ENCODE assay signal across 16 cellular contexts in the genomic region with DNA sequence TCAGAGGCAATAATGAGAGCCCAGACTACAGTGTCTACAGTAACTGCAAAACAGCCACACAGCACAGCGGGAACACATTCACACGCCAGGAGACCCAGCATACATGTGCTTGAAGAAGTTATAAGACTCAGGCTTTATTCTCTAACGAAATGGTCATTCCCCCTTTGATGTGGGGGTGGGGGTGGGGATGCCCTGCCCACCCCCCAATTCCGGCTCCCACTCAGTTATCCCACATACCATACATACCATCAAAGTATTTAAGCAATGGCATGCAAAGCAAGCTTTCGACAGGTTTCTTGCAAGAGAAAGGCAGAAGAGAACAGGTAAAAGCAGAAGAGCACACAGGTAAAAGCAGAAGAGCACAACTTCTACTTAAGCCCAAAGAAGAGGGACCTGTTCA. TPM values are rescaled to one million over a fixed set of nuclear protein-coding genes. Genes with fewer than 3 reads are reported as not detected.
DNase-seq lines count a peak whose midpoint lies in the region; ATAC-seq, FAIRE-seq and TF ChIP-seq lines count a peak whose summit lies in the region.
"Had no signal": no experiment of that assay in that cellular context is flagged by ENCODE, and none has a peak within 500 bp of the region (broad histone marks: within the 10 kb centered on the region; RNA-seq: fewer than 3 reads in every experiment).

No MANE protein-coding gene starts in this region.

- peak overlapping the region; percentile 70 for H3K4me3 Mint-ChIP-seq in activated CD4-positive, alpha-beta T cell treated with anti-CD3 and anti-CD28 coated beads, Interleukin-2, amount 10 ng/mL, durations not matched to agents 24 days and 14 days
- H3K4me3 Mint-ChIP-seq in activated CD8-positive, alpha-beta T cell treated with anti-CD3 and anti-CD28 coated beads, Interleukin-2, amount 10 ng/mL, durations not matched to agents 7 days and 5 days: peak overlapping the region; percentile 85

- no peaks in the 10 kb centered on the region for H3K27me3 ChIP-seq in skeletal muscle tissue (ENCODE audit: control insufficient read depth in 3 of 3, insufficient read depth in 3 of 3, low read length in 3 of 3)

- no peak for ATAC-seq in activated CD8-positive, alpha-beta T cell treated with anti-CD3 and anti-CD28 coated beads, Interleukin-2, amount 10 ng/mL, durations not matched to agents 7 days and 5 days
- ATAC-seq in left colon: no peak
- ATAC-seq: heart left ventricle had no signal

- POLR2A ChIA-PET in activated CD8-positive, alpha-beta T cell treated with anti-CD3 and anti-CD28 coated beads, Interleukin-2, amount 10 ng/mL, durations not matched to agents 7 days and 5 days (lab: Charles Lee): no interaction called here

- H3K36me3 ChIP-seq in skeletal muscle tissue (ENCODE audit: control insufficient read depth in 3 of 3, insufficient read depth in 3 of 3, low read length in 3 of 3) (peaks cover 0 to 3% (median 3%) of the 10 kb centered on the region in 3 donors), kidney (ENCODE audit: control insufficient read depth in 1 of 2, insufficient read depth in 2 of 2, low read length in 2 of 2) (no peaks in the 10 kb centered on the region)

- H3K9me3 ChIP-seq in skeletal muscle tissue (ENCODE audit: control insufficient read depth in 3 of 3, low read length in 3 of 3): no peaks in the 10 kb centered on the region
- H3K9me3 ChIP-seq in kidney (ENCODE audit: control insufficient read depth in 1 of 2, low read length in 2 of 2): no peaks in the 10 kb centered on the region
- H3K9me3 ChIP-seq: HAP-1, heart left ventricle had no signal

- TF ChIP-seq CTCF in foreskin fibroblast (IDR thresholded peaks at IDR 0.05; ENCODE audit: low read depth, low read length) (no peak), kidney (IDR thresholded peaks at IDR 0.05; ENCODE audit: borderline replicate concordance, extremely low read depth, insufficient read depth) (no peak)

- H3K4me1 Mint-ChIP-seq in activated CD4-positive, alpha-beta T cell treated with anti-CD3 and anti-CD28 coated beads, Interleukin-2, amount 10 ng/mL, durations not matched to agents 24 days and 14 days: peaks cover 50% of the 10 kb centered on the region
- H3K4me1 Mint-ChIP-seq in activated CD8-positive, alpha-beta T cell treated with anti-CD3 and anti-CD28 coated beads, Interleukin-2, amount 10 ng/mL, durations not matched to agents 7 days and 5 days (ENCODE audit: low read depth): peaks cover 60% of the 10 kb centered on the region

- intact Hi-C loops in activated CD4-positive, alpha-beta T cell treated with anti-CD3 and anti-CD28 coated beads, Interleukin-2, amount 10 ng/mL, durations not matched to agents 24 days and 14 days (cut with micrococcal nuclease): no loop called here
- intact Hi-C loops in kidney (cut with DNase I) (no loop called here), left colon (cut with DNase I, micrococcal nuclease) (no loop called here)

- no peaks in the 10 kb centered on the region for H3K27me3 Mint-ChIP-seq in activated CD4-positive, alpha-beta T cell treated with anti-CD3 and anti-CD28 coated beads, Interleukin-2, amount 10 ng/mL, durations not matched to agents 24 days and 14 days
- H3K27me3 Mint-ChIP-seq in activated CD8-positive, alpha-beta T cell treated with anti-CD3 and anti-CD28 coated beads, Interleukin-2, amount 10 ng/mL, durations not matched to agents 7 days and 5 days (ENCODE audit: low read depth): no peaks in the 10 kb centered on the region

- H3K4me1 ChIP-seq in skeletal muscle tissue (ENCODE audit: control insufficient read depth in 3 of 3, insufficient read depth in 3 of 3, low read length in 3 of 3) (peaks cover 34 to 47% (median 35%) of the 10 kb centered on the region in 3 donors), kidney (ENCODE audit: control insufficient read depth in 1 of 2, insufficient read depth in 1 of 2, low read depth in 1 of 2, low read length in 2 of 2) (peaks cover 16 to 25% of the 10 kb centered on the region in 2 donors)

- no peaks in the 10 kb centered on the region for H3K9me3 Mint-ChIP-seq in activated CD4-positive, alpha-beta T cell treated with anti-CD3 and anti-CD28 coated beads, Interleukin-2, amount 10 ng/mL, durations not matched to agents 24 days and 14 days
- no peaks in the 10 kb centered on the region for H3K9me3 Mint-ChIP-seq in activated CD8-positive, alpha-beta T cell treated with anti-CD3 and anti-CD28 coated beads, Interleukin-2, amount 10 ng/mL, durations not matched to agents 7 days and 5 days (ENCODE audit: insufficient read depth)

- DNase-seq in activated CD4-positive, alpha-beta T cell treated with anti-CD3 and anti-CD28 coated beads, Interleukin-2, amount 10 ng/mL, durations not matched to agents 24 days and 14 days: no peak
- DNase-seq in activated CD4-positive, alpha-beta T cell treated with anti-CD3 and anti-CD28 coated beads, Interleukin-2, amount 50 U/mL, for 1 hour: no peak
- no peak for DNase-seq in activated CD8-positive, alpha-beta T cell treated with anti-CD3 and anti-CD28 coated beads, Interleukin-2, amount 10 ng/mL, durations not matched to agents 7 days and 5 days
- DNase-seq in foreskin fibroblast (no peak), kidney (no peak), left colon (no peak), Ammon's horn (ENCODE audit: low spot score) (no peak)
- DNase-seq: activated CD8-positive, alpha-beta memory T cell treated with anti-CD3 and anti-CD28 coated beads, Interleukin-2, amount 50 U/mL, for 48 hours; EL; heart left ventricle; NCI-H1092 treated with DMSO at 0.1 percent for 48 hours; stimulated activated naive CD4-positive, alpha-beta T cell treated with Interleukin-2 at 50 U/mL for 16 hours had no signal

- H3K9ac ChIP-seq in skeletal muscle tissue (ENCODE audit: low read depth in 1 of 3, low read length in 3 of 3) (peak overlapping the region in 1 of 3 donors; percentile 40), kidney (ENCODE audit: low read length in 2 of 2) (peak overlapping the region in 1 of 2 donors; percentile 15)

- H3K27ac ChIP-seq in skeletal muscle tissue (ENCODE audit: low read depth, low read length) (no peak overlapping the region), kidney (ENCODE audit: low read depth in 2 of 2, low read length in 2 of 2) (no peak overlapping the region)

- H3K4me3 ChIP-seq in foreskin fibroblast (ENCODE audit: low read depth in 1 of 2, low read length in 2 of 2) (peak overlapping the region; percentile 5 to 34), skeletal muscle tissue (ENCODE audit: low read length in 3 of 3) (peak overlapping the region in 2 of 3 donors; percentile 45 to 49), kidney (ENCODE audit: low read length in 2 of 2) (peak overlapping the region in 1 of 2 donors; percentile 17)
- H3K4me3 ChIP-seq: HAP-1 had no signal

- H3K27ac Mint-ChIP-seq in activated CD4-positive, alpha-beta T cell treated with anti-CD3 and anti-CD28 coated beads, Interleukin-2, amount 10 ng/mL, durations not matched to agents 24 days and 14 days: peak overlapping the region; percentile 58
- H3K27ac Mint-ChIP-seq in activated CD8-positive, alpha-beta T cell treated with anti-CD3 and anti-CD28 coated beads, Interleukin-2, amount 10 ng/mL, durations not matched to agents 7 days and 5 days: peak overlapping the region; percentile 43

- peaks cover 22% of the 10 kb centered on the region for H3K36me3 Mint-ChIP-seq in activated CD4-positive, alpha-beta T cell treated with anti-CD3 and anti-CD28 coated beads, Interleukin-2, amount 10 ng/mL, durations not matched to agents 24 days and 14 days (ENCODE audit: low read depth)
- peaks cover 31% of the 10 kb centered on the region for H3K36me3 Mint-ChIP-seq in activated CD8-positive, alpha-beta T cell treated with anti-CD3 and anti-CD28 coated beads, Interleukin-2, amount 10 ng/mL, durations not matched to agents 7 days and 5 days (ENCODE audit: low read depth)

- CTCF ChIA-PET in activated CD8-positive, alpha-beta T cell treated with anti-CD3 and anti-CD28 coated beads, Interleukin-2, amount 10 ng/mL, durations not matched to agents 7 days and 5 days (lab: Charles Lee): no interaction called here

- FAIRE-seq in kidney (lab: Jason Lieb, UNC): no peak
- FAIRE-seq: colon had no signal

RNA-seq across cellular contexts. Expression of a gene that starts 3.6 kb away (rescaled TPM):
- total RNA-seq in activated CD4-positive, alpha-beta T cell treated with anti-CD3 and anti-CD28 coated beads, Interleukin-2, amount 10 ng/mL, durations not matched to agents 24 days and 14 days: 55.1 and 58.8 TPM in 2 replicates
- total RNA-seq in activated CD8-positive, alpha-beta T cell treated with anti-CD3 and anti-CD28 coated beads, Interleukin-2, amount 10 ng/mL, durations not matched to agents 7 days and 5 days: 10 to 100 TPM; 65.4 to 65.5 TPM
- total RNA-seq in skeletal muscle tissue (10.4 TPM), kidney (74.7 TPM), left colon (10 to 100 TPM; 29.4 to 32.3 TPM)
- polyA plus RNA-seq in kidney (ENCODE audit: insufficient read depth, low read depth, low replicate concordance): 14.0 TPM

RNA-seq across cellular contexts. Expression of a gene that starts 50.1 kb away (rescaled TPM):
- total RNA-seq in activated CD4-positive, alpha-beta T cell treated with anti-CD3 and anti-CD28 coated beads, Interleukin-2, amount 10 ng/mL, durations not matched to agents 24 days and 14 days: not detected in 2 replicates
- not detected for total RNA-seq in activated CD8-positive, alpha-beta T cell treated with anti-CD3 and anti-CD28 coated beads, Interleukin-2, amount 10 ng/mL, durations not matched to agents 7 days and 5 days
- not detected for total RNA-seq in skeletal muscle tissue
- not detected for total RNA-seq in kidney
- polyA plus RNA-seq in kidney (ENCODE audit: insufficient read depth, low read depth, low replicate concordance): not detected
- total RNA-seq in left colon: not detected
- total RNA-seq: A172, heart left ventricle had no signal
- polyA plus RNA-seq: heart left ventricle had no signal
